ENCODE assay signal across 18 cellular contexts in the genomic region with DNA sequence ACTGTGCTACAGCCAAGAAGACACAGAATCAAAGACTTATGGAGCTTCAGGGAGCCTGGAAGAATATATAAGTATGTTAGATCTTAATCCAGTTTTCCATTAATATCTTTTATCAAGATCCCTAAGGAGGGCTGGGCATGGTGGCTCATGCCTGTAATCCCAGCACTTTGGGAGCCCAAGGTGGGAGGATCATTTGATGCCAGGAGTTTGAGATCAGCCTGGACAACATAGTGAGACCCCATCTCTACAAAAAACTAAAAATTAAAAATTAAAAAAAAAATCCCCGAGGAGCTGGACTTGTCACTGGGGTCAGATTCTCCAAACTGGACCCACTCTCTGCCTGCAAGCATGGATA.
DNase-seq lines count a peak whose midpoint lies in the region; ATAC-seq, FAIRE-seq and TF ChIP-seq lines count a peak whose summit lies in the region.
"Had no signal": no experiment of that assay in that cellular context is flagged by ENCODE, and none has a peak within 500 bp of the region (broad histone marks: within the 10 kb centered on the region; RNA-seq: fewer than 3 reads in every experiment).

No MANE protein-coding gene starts in this region.

- H3K9me3 ChIP-seq in HEK293 (ENCODE audit: control insufficient read depth, insufficient read depth, low read depth, low read length) = no peaks in the 10 kb centered on the region
- no peaks in the 10 kb centered on the region for H3K9me3 ChIP-seq in astrocyte (ENCODE audit: insufficient read depth, low read depth, low read length)
- no peaks in the 10 kb centered on the region for H3K9me3 ChIP-seq in mesenchymal stem cell (ENCODE audit: control insufficient read depth, low read length)
- no peaks in the 10 kb centered on the region for H3K9me3 ChIP-seq in BE2C
- H3K9me3 ChIP-seq: Caco-2, testis had no signal

- CTCF ChIA-PET in HEK293 (lab: Yijun Ruan, JAX) = no interaction called here

- H3K4me1 Mint-ChIP-seq in astrocyte (ENCODE audit: low read depth, unreplicated experiment) = peaks cover 17% of the 10 kb centered on the region

- H3K4ac ChIP-seq in mesenchymal stem cell (ENCODE audit: low read depth in 1 of 2, low read length in 2 of 2) = peak overlapping the region in 1 of 2 experiments; percentile 25

- no peak overlapping the region for H3K23ac ChIP-seq in mesenchymal stem cell (ENCODE audit: low read length in 2 of 2)

- H4K8ac ChIP-seq in mesenchymal stem cell (ENCODE audit: low read length) = no peak overlapping the region

- peaks cover 3% of the 10 kb centered on the region for H3K9me3 Mint-ChIP-seq in astrocyte (ENCODE audit: unreplicated experiment)
- H3K9me3 Mint-ChIP-seq: naive thymus-derived CD4-positive, alpha-beta T cell had no signal

- H3K4me3 ChIP-seq in HEK293 (ENCODE audit: low read depth, low read length) = no peak overlapping the region
- no peak overlapping the region for H3K4me3 ChIP-seq in astrocyte (ENCODE audit: insufficient read depth, low read depth, low read length)
- peak overlapping the region in 1 of 2 experiments; percentile 11 for H3K4me3 ChIP-seq in mesenchymal stem cell (ENCODE audit: insufficient read depth in 1 of 2, low read depth in 1 of 2, low read length in 2 of 2)
- no peak overlapping the region for H3K4me3 ChIP-seq in BE2C (ENCODE audit: low read depth, low read length)
- H3K4me3 ChIP-seq: testis had no signal

- FAIRE-seq in astrocyte (lab: Jason Lieb, UNC) = no peak
- FAIRE-seq: colon, endometrium, kidney had no signal

- TF ChIP-seq CTCF in HEK293 (tag by site-specific recombination; IDR thresholded peaks at IDR 0.05) = no peak
- TF ChIP-seq CTCF in astrocyte (IDR thresholded peaks at IDR 0.05; ENCODE audit: insufficient read depth, low read depth, low read length) = no peak
- TF ChIP-seq CTCF in BE2C (IDR thresholded peaks at IDR 0.05; ENCODE audit: low read depth, low read length) = no peak

- no peak overlapping the region for H3K4me3 Mint-ChIP-seq in astrocyte (ENCODE audit: unreplicated experiment)
- H3K4me3 Mint-ChIP-seq: naive thymus-derived CD4-positive, alpha-beta T cell had no signal

- H2BK5ac ChIP-seq in mesenchymal stem cell (ENCODE audit: low read depth, low read length, poor library complexity, severe bottlenecking) = no peak overlapping the region

- POLR2A ChIA-PET in HEK293 (lab: Yijun Ruan, JAX) = interaction anchor here (0.5 kb wide), 1 partner anchor 493 kb away, joined by 6 read pairs; no protein-coding TSS in a partner anchor

- H3K4me2 ChIP-seq in astrocyte (ENCODE audit: low read length) (peak overlapping the region; percentile 79), mesenchymal stem cell (ENCODE audit: low read length, poor library complexity, severe bottlenecking) (no peak overlapping the region)

- H4K91ac ChIP-seq in mesenchymal stem cell (ENCODE audit: low read length) = no peak overlapping the region

- no peak overlapping the region for H3K18ac ChIP-seq in mesenchymal stem cell (ENCODE audit: low read depth in 1 of 2, low read length in 2 of 2)

- H3K27me3 Mint-ChIP-seq in astrocyte (ENCODE audit: low read depth, unreplicated experiment) = peaks cover 3% of the 10 kb centered on the region

- H3K9ac ChIP-seq in astrocyte (ENCODE audit: low read length) (peak overlapping the region; percentile 46), mesenchymal stem cell (ENCODE audit: low read length) (peak overlapping the region; percentile 63)

- H3K27me3 ChIP-seq in astrocyte (ENCODE audit: insufficient read depth, low read length) (peaks cover 3% of the 10 kb centered on the region), mesenchymal stem cell (ENCODE audit: control insufficient read depth in 1 of 2, insufficient read depth in 1 of 2, low read length in 2 of 2) (no peaks in the 10 kb centered on the region), BE2C (no peaks in the 10 kb centered on the region)
- H3K27me3 ChIP-seq: testis had no signal

- H2BK12ac ChIP-seq in mesenchymal stem cell (ENCODE audit: low read length in 2 of 2) = no peak overlapping the region

- H2AK5ac ChIP-seq in mesenchymal stem cell (ENCODE audit: low read length, severe bottlenecking) = no peak overlapping the region

- peak overlapping the region; percentile 74 for H2BK120ac ChIP-seq in mesenchymal stem cell (ENCODE audit: low read depth, low read length)

- no peaks in the 10 kb centered on the region for H4K20me1 ChIP-seq in astrocyte (ENCODE audit: insufficient read depth, low read length)

- no peak overlapping the region for H2BK15ac ChIP-seq in mesenchymal stem cell (ENCODE audit: low read depth, poor library complexity, severe bottlenecking)

- no peaks in the 10 kb centered on the region for H3K79me2 ChIP-seq in astrocyte (ENCODE audit: insufficient read depth, low read length)

- no peaks in the 10 kb centered on the region for H3K36me3 ChIP-seq in HEK293 (ENCODE audit: control insufficient read depth in 2 of 2, insufficient read depth in 1 of 2, low read length in 2 of 2)
- H3K36me3 ChIP-seq in astrocyte (ENCODE audit: insufficient read depth, low read length) = no peaks in the 10 kb centered on the region
- H3K36me3 ChIP-seq in mesenchymal stem cell (ENCODE audit: control insufficient read depth in 1 of 2, insufficient read depth in 2 of 2, low read depth in 1 of 2, low read length in 2 of 2) = no peaks in the 10 kb centered on the region
- no peaks in the 10 kb centered on the region for H3K36me3 ChIP-seq in BE2C

- H3K79me1 ChIP-seq in mesenchymal stem cell (replicated peaks; ENCODE audit: low read length, poor library complexity, severe bottlenecking) = no peaks in the 10 kb centered on the region

- intact Hi-C loops in Right ventricle myocardium inferior (cut with DNase I) = loop anchor here (10.0 kb wide), 2 partner anchors 517 to 797 kb away; no protein-coding TSS in a partner anchor

- ATAC-seq in Right ventricle myocardium inferior = no peak
- ATAC-seq: naive thymus-derived CD4-positive, alpha-beta T cell had no signal

- H3K4me1 ChIP-seq in HEK293 (ENCODE audit: control insufficient read depth, insufficient read depth, low read length) (0 out of 2 replicates have a peak, but pooled peaks cover 2% of the 10 kb centered on the region), astrocyte (ENCODE audit: insufficient read depth, low read length) (peaks cover 29% of the 10 kb centered on the region), mesenchymal stem cell (ENCODE audit: control insufficient read depth, insufficient read depth, low read depth, low read length) (peaks cover 17% of the 10 kb centered on the region), BE2C (no peaks in the 10 kb centered on the region; the same call in 1 of the 2 replicates)

- DNase-seq in astrocyte (ENCODE audit: low read depth) (no peak), mesenchymal stem cell (no peak), NCI-H2196 treated with DMSO at 0.1 percent for 48 hours (lab: John Stamatoyannopoulos, UW; ENCODE audit: unreplicated experiment) (no peak), BE2C (no peak), Right ventricle myocardium inferior (ENCODE audit: missing footprints) (no peak)
- DNase-seq: activated CD4-positive, alpha-beta T cell treated with anti-CD3 and anti-CD28 coated beads, Interleukin-2, amount 50 U/mL, for 48 hours; activated naive CD4-positive, alpha-beta T cell treated with Interleukin-2 at 50 U/mL for 16 hours; activated T-cell treated with anti-CD3 and anti-CD28 coated beads, Interleukin-2, amount 50 U/mL, for 1 hour; naive thymus-derived CD4-positive, alpha-beta T cell; NCI-H526 treated with DMSO at 0.1 percent for 48 hours; stimulated activated CD8-positive, alpha-beta memory T cell treated with anti-CD3 and anti-CD28 coated beads, Interleukin-4, amount 100 ng/mL, for 48 hours; testis had no signal

- peak overlapping the region; percentile 66 for H3K27ac Mint-ChIP-seq in astrocyte (ENCODE audit: unreplicated experiment)
- H3K27ac Mint-ChIP-seq: naive thymus-derived CD4-positive, alpha-beta T cell had no signal

- no peak overlapping the region for H3K27ac ChIP-seq in HEK293 (ENCODE audit: extremely low read depth, low read depth, low read length)
- no peak overlapping the region for H3K27ac ChIP-seq in astrocyte (ENCODE audit: low read depth, low read length)
- peak overlapping the region; percentile 72 for H3K27ac ChIP-seq in mesenchymal stem cell (ENCODE audit: low read length, poor library complexity, severe bottlenecking)
- peak overlapping the region; percentile 92 for H3K27ac ChIP-seq in temporal lobe (ENCODE audit: low read depth, low read length)
- H3K27ac ChIP-seq: testis had no signal

- no peaks in the 10 kb centered on the region for H3K36me3 Mint-ChIP-seq in astrocyte (ENCODE audit: low read depth, unreplicated experiment)
- H3K36me3 Mint-ChIP-seq: naive thymus-derived CD4-positive, alpha-beta T cell had no signal

- 100% methylated on average over 1 of the region's 1 CpG for WGBS in mesenchymal stem cell

- H2AFZ ChIP-seq in astrocyte (ENCODE audit: low read depth, low read length) (peak overlapping the region; percentile 68), mesenchymal stem cell (ENCODE audit: low read depth, low read length) (no peak overlapping the region)

- H3K14ac ChIP-seq in mesenchymal stem cell (ENCODE audit: low read length in 2 of 2) = no peak overlapping the region

TF ChIP-seq in HEK293, 187 proteins besides CTCF, POLR2A, EP300 and RAD21:
- TF ChIP-seq ZNF747 (tag by site-specific recombination; IDR thresholded peaks at IDR 0.05) (no peak), ZNF335 (tag by site-specific recombination; conservative IDR thresholded peaks at IDR 0.05) (peak; percentile 42), ZNF791 (tag by site-specific recombination; IDR thresholded peaks at IDR 0.05) (no peak), ZNF121 (tag by site-specific recombination; IDR thresholded peaks at IDR 0.05) (peak; percentile 80; the same call in 1 of the 2 replicates), ZNF350 (tag by site-specific recombination; IDR thresholded peaks at IDR 0.05) (no peak)
- TF ChIP-seq, protein P1, sequence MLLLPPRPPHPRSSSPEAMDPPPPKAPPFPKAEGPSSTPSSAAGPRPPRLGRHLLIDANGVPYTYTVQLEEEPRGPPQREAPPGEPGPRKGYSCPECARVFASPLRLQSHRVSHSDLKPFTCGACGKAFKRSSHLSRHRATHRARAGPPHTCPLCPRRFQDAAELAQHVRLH (tag by site-specific recombination; IDR thresholded peaks at IDR 0.05) = 0 out of 2 replicates have a peak, but pooled peaks have one; percentile 1

Comparison
In these comparisons a context has a peak if more than half of its experiments do, and no peak if none do; other contexts are left out.
1. H3K27ac ChIP-seq: peak in mesenchymal stem cell (single experiment) and temporal lobe (single experiment); none in HEK293 (single experiment) and astrocyte (single experiment).